In the genomic region with DNA sequence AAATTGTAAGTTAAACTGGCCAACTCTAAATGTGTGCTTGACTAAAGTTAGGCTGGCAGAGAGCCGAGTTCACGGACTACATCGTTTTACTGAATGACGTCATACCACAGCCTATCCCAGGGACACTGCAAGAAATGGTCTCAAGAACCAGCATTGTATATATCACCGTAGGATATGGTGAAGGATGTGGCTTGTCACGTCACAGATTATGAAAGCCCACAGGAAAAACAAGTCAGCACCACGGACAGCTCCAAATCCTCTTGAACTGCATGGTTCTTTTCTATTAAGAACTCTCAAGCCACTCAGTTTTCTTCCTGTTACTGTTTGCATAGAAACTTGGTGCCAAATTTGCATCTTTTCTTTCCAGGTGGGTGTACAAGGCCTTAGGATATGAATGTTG, we compare ENCODE assay signal across 8 cellular contexts.
DNase-seq lines count a peak whose midpoint lies in the region; ATAC-seq and TF ChIP-seq lines count a peak whose summit lies in the region.

No MANE protein-coding gene starts in this region.

- H3K4me3 Mint-ChIP-seq in activated CD8-positive, alpha-beta T cell treated with anti-CD3 and anti-CD28 coated beads for 36 hours: no peak overlapping the region

- no peaks in the 10 kb centered on the region for H3K36me3 ChIP-seq in Karpas-422 (ENCODE audit: insufficient read depth, low read length)
- peaks cover 17 to 22% of the 10 kb centered on the region in 2 experiments for H3K36me3 ChIP-seq in trophoblast cell (ENCODE audit: control insufficient read depth in 1 of 2, insufficient read depth in 2 of 2, low read length in 2 of 2)

- no peak overlapping the region for H2BK5ac ChIP-seq in trophoblast cell (ENCODE audit: low read depth, low read length, poor library complexity)

- H3K27me3 Mint-ChIP-seq in activated CD8-positive, alpha-beta T cell treated with anti-CD3 and anti-CD28 coated beads for 36 hours: peaks cover 6% of the 10 kb centered on the region

- no peak overlapping the region for H2AFZ ChIP-seq in Karpas-422 (ENCODE audit: low read length)
- no peak overlapping the region for H2AFZ ChIP-seq in trophoblast cell (ENCODE audit: insufficient read depth, low read length, poor library complexity)

- H3K4me1 ChIP-seq in Karpas-422 (ENCODE audit: low read length) (no peaks in the 10 kb centered on the region), trophoblast cell (ENCODE audit: control insufficient read depth in 1 of 2, insufficient read depth in 2 of 2, low read length in 2 of 2) (peaks cover 3 to 4% of the 10 kb centered on the region in 2 experiments)

- no peaks in the 10 kb centered on the region for H3K36me3 Mint-ChIP-seq in activated CD8-positive, alpha-beta T cell treated with anti-CD3 and anti-CD28 coated beads for 36 hours (ENCODE audit: low read depth)

- H3K9me2 ChIP-seq in Karpas-422 (replicated peaks; ENCODE audit: insufficient read depth, low read length): no peaks in the 10 kb centered on the region

- no peak overlapping the region for H4K91ac ChIP-seq in trophoblast cell (ENCODE audit: low read depth, low read length)

- H3K9me3 Mint-ChIP-seq in activated CD8-positive, alpha-beta T cell treated with anti-CD3 and anti-CD28 coated beads for 36 hours: no peaks in the 10 kb centered on the region

- H3K23ac ChIP-seq in trophoblast cell (ENCODE audit: low read length): no peak overlapping the region

- DNase-seq in CMK (ENCODE audit: low read depth) (peak; percentile 25), Karpas-422 (peak; percentile 89), epidermal melanocyte (ENCODE audit: insufficient read length, low spot score) (peak; percentile 65), trophoblast cell (peak; percentile 67 to 91), NCI-H2029 treated with DMSO at 0.1 percent for 48 hours (lab: John Stamatoyannopoulos, UW) (no peak), T1000 (lab: John Stamatoyannopoulos, UW) (no peak)
- peak; percentile 85 for DNase-seq in activated CD8-positive, alpha-beta T cell treated with anti-CD3 and anti-CD28 coated beads for 36 hours

- no peak overlapping the region for H3K4ac ChIP-seq in trophoblast cell (ENCODE audit: low read depth, low read length)

- no peak overlapping the region for H4K12ac ChIP-seq in trophoblast cell (ENCODE audit: low read depth, low read length)

- WGBS in trophoblast cell (ENCODE audit: extremely low coverage, insufficient coverage, insufficient read length): no CpG with 5 or more reads among the region's 7 CpGs

- CTCF ChIA-PET in activated CD8-positive, alpha-beta T cell treated with anti-CD3 and anti-CD28 coated beads for 36 hours (lab: Charles Lee): no interaction called here

- H3K27ac ChIP-seq in Karpas-422 (ENCODE audit: low read length) (no peak overlapping the region), trophoblast cell (ENCODE audit: low read depth, low read length) (no peak overlapping the region)

- no peak overlapping the region for H3K14ac ChIP-seq in trophoblast cell (ENCODE audit: low read length)

- no peak overlapping the region for H2BK12ac ChIP-seq in trophoblast cell (ENCODE audit: low read length)

- H3K27me3 ChIP-seq in Karpas-422 (ENCODE audit: low read length) (no peaks in the 10 kb centered on the region), trophoblast cell (ENCODE audit: insufficient read depth, low read length) (no peaks in the 10 kb centered on the region)

- H3K18ac ChIP-seq in trophoblast cell (ENCODE audit: low read length): no peak overlapping the region

- H2BK120ac ChIP-seq in trophoblast cell (ENCODE audit: insufficient read depth, low read length, poor library complexity): no peak overlapping the region

- no peaks in the 10 kb centered on the region for H3K79me1 ChIP-seq in trophoblast cell (ENCODE audit: low read length)

- peak; percentile 64 for ATAC-seq in activated CD8-positive, alpha-beta T cell treated with anti-CD3 and anti-CD28 coated beads for 36 hours
- ATAC-seq in GM19397 (IDR thresholded peaks at IDR 0.05; ENCODE audit: unreplicated experiment): no peak

- H3K9me3 ChIP-seq in Karpas-422 (ENCODE audit: low read length): no peaks in the 10 kb centered on the region
- H3K9me3 ChIP-seq in trophoblast cell (ENCODE audit: insufficient read depth, low read depth, low read length): no peaks in the 10 kb centered on the region

- H3K27ac Mint-ChIP-seq in activated CD8-positive, alpha-beta T cell treated with anti-CD3 and anti-CD28 coated beads for 36 hours: no peak overlapping the region

- H3K79me2 ChIP-seq in Karpas-422 (ENCODE audit: low read length) (no peaks in the 10 kb centered on the region), trophoblast cell (ENCODE audit: control insufficient read depth, insufficient read depth, low read length, poor library complexity) (no peaks in the 10 kb centered on the region)

- intact Hi-C loops in activated CD8-positive, alpha-beta T cell treated with anti-CD3 and anti-CD28 coated beads for 36 hours (cut with micrococcal nuclease): no loop called here

- no peak overlapping the region for H3K4me2 ChIP-seq in Karpas-422 (ENCODE audit: low read depth, low read length, poor library complexity, severe bottlenecking)
- H3K4me2 ChIP-seq in trophoblast cell (ENCODE audit: low read length): no peak overlapping the region

- H4K8ac ChIP-seq in trophoblast cell (ENCODE audit: low read depth, low read length): no peak overlapping the region

- POLR2A ChIA-PET in activated CD8-positive, alpha-beta T cell treated with anti-CD3 and anti-CD28 coated beads for 36 hours (lab: Charles Lee): no interaction called here

- no peaks in the 10 kb centered on the region for H4K20me1 ChIP-seq in Karpas-422 (ENCODE audit: insufficient read depth, low read depth, low read length)

- no peak for TF ChIP-seq CTCF in activated CD8-positive, alpha-beta T cell treated with anti-CD3 and anti-CD28 coated beads for 36 hours (IDR thresholded peaks at IDR 0.05)

- no peaks in the 10 kb centered on the region for H3K4me1 Mint-ChIP-seq in activated CD8-positive, alpha-beta T cell treated with anti-CD3 and anti-CD28 coated beads for 36 hours (ENCODE audit: low read depth)

- no peak overlapping the region for H2AK5ac ChIP-seq in trophoblast cell (ENCODE audit: low read length)

- H3K9ac ChIP-seq in Karpas-422 (ENCODE audit: low read length) (no peak overlapping the region), trophoblast cell (ENCODE audit: low read length) (no peak overlapping the region)

- H3K4me3 ChIP-seq in Karpas-422 (ENCODE audit: low read length) (no peak overlapping the region), trophoblast cell (ENCODE audit: low read depth, low read length) (no peak overlapping the region)

Comparison
In these comparisons a context has a peak if more than half of its experiments do, and no peak if none do; other contexts are left out.
1. DNase-seq: peak in CMK (single experiment), Karpas-422 (single experiment), activated CD8-positive, alpha-beta T cell treated with anti-CD3 and anti-CD28 coated beads for 36 hours (single experiment), epidermal melanocyte (single experiment) and trophoblast cell (2 of 2); none in NCI-H2029 treated with DMSO at 0.1 percent for 48 hours (single experiment) and T1000 (single experiment).